22 cellular contexts compared by ENCODE assay signal in the genomic region with DNA sequence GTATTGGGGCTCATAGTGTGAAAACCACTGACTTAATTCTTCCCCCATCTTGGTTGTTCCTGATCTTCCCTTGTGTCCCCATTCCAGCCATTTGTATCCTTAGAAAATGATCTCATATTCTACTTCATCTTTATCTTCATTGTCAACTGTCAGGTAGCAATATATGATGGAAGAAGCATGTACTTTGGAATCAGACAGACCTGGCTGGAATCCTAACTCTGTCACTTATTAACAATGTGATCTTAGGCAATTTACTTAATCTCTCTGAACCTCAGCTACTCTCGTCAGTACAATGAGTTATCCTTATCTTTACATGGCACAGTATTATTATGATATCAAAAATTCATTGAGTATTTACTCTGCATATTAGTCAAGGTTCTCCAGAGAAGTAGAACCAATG. TPM values are rescaled to one million over a fixed set of nuclear protein-coding genes. Genes with fewer than 3 reads are reported as not detected.
"Had no signal": no experiment of that assay in that cellular context is flagged by ENCODE, and none has a peak within 500 bp of the region (broad histone marks: within the 10 kb centered on the region; RNA-seq: fewer than 3 reads in every experiment).

No MANE protein-coding gene starts in this region.

- H3K27ac Mint-ChIP-seq: activated naive CD4-positive, alpha-beta T cell treated with anti-CD3 and anti-CD28 coated beads, Interleukin-2, amount 50 U/mL, for 72 hours; effector memory CD8-positive, alpha-beta T cell; natural killer cell; progenitor cell of endocrine pancreas; stimulated activated naive CD8-positive, alpha-beta T cell treated with anti-CD3 and anti-CD28 coated beads, Interleukin-15, Interleukin-2, amounts not matched to agents 100 ng/mL and 50 ng/mL, for 24 hours; WTC11 had no signal

- H3K27ac ChIP-seq: brain microvascular endothelial cell, dorsolateral prefrontal cortex, esophagus squamous epithelium, gastrocnemius medialis, thyroid gland had no signal

- ATAC-seq: activated naive CD4-positive, alpha-beta T cell treated with anti-CD3 and anti-CD28 coated beads, Interleukin-2, amount 50 U/mL, for 72 hours; effector memory CD8-positive, alpha-beta T cell; gastrocnemius medialis; natural killer cell; WTC11 had no signal

- H3K27me3 Mint-ChIP-seq: effector memory CD8-positive, alpha-beta T cell; progenitor cell of endocrine pancreas; stimulated activated naive CD8-positive, alpha-beta T cell treated with anti-CD3 and anti-CD28 coated beads, Interleukin-15, Interleukin-2, amounts not matched to agents 100 ng/mL and 50 ng/mL, for 24 hours had no signal

- H3K36me3 Mint-ChIP-seq: activated naive CD4-positive, alpha-beta T cell treated with anti-CD3 and anti-CD28 coated beads, Interleukin-2, amount 50 U/mL, for 72 hours; natural killer cell; WTC11 had no signal

- FAIRE-seq: endothelial cell of umbilical vein, TTC549 had no signal

- H3K27me3 ChIP-seq: brain microvascular endothelial cell, esophagus squamous epithelium, gastrocnemius medialis, thyroid gland had no signal

- H3K4me1 Mint-ChIP-seq: natural killer cell had no signal

- DNase-seq: activated gamma-delta T cell treated with Interleukin-2 at 50 U/mL for 16 hours; activated T-cell treated with anti-CD3 and anti-CD28 coated beads, Interleukin-2, amount 50 U/mL, for 1 hour; aorta; brain microvascular endothelial cell; dorsolateral prefrontal cortex; effector memory CD8-positive, alpha-beta T cell; esophagus squamous epithelium; gastrocnemius medialis; islet precursor cell; natural killer cell; stimulated activated CD4-positive, alpha-beta T cell treated with anti-CD3 and anti-CD28 coated beads, Interleukin-12 subunit alpha, Interleukin-12 subunit beta, amount 100 ng/mL, for 4 hours; substantia nigra; T-helper 1 cell; thyroid gland had no signal

- H3K4me3 Mint-ChIP-seq: effector memory CD8-positive, alpha-beta T cell; natural killer cell; stimulated activated naive CD8-positive, alpha-beta T cell treated with anti-CD3 and anti-CD28 coated beads, Interleukin-15, Interleukin-2, amounts not matched to agents 100 ng/mL and 50 ng/mL, for 24 hours; WTC11 had no signal

- H3K4me3 ChIP-seq: dorsolateral prefrontal cortex, esophagus squamous epithelium, gastrocnemius medialis, thyroid gland had no signal

- H3K36me3 ChIP-seq: brain microvascular endothelial cell, esophagus squamous epithelium, gastrocnemius medialis, thyroid gland had no signal

- H3K9me3 Mint-ChIP-seq: activated naive CD4-positive, alpha-beta T cell treated with anti-CD3 and anti-CD28 coated beads, Interleukin-2, amount 50 U/mL, for 72 hours; natural killer cell; stimulated activated naive CD8-positive, alpha-beta T cell treated with anti-CD3 and anti-CD28 coated beads, Interleukin-15, Interleukin-2, amounts not matched to agents 100 ng/mL and 50 ng/mL, for 24 hours; WTC11 had no signal

- H3K4me1 ChIP-seq: esophagus squamous epithelium, gastrocnemius medialis, thyroid gland had no signal

- H3K9me3 ChIP-seq: esophagus squamous epithelium, gastrocnemius medialis, thyroid gland had no signal

RNA-seq across cellular contexts. Expression of a gene that starts 10.1 kb away (rescaled TPM):
- total RNA-seq: activated naive CD4-positive, alpha-beta T cell treated with anti-CD3 and anti-CD28 coated beads, Interleukin-2, amount 50 U/mL, for 72 hours; endothelial cell of umbilical vein; lung microvascular endothelial cell; natural killer cell; osteoblast; thyroid gland had no signal
